ENCODE assay signal across 22 cellular contexts in the genomic region with DNA sequence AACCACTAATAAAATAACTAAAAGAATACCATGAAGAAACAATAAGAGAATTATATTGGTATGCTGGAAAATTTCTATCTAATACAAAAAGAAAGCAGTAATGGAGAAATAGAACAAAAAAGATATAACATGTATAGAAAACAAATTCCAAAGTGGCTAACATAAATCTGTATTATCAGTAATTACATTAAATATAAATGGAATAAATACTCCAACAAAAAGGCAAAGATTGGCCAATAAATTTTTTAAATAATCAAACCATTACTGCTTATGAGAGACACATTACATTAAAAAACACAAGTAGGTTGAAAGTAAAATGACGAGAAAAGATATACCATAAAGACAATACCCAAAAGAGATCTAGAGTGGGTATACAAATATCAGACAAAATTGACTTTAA.
A peak's percentile ranks its signal among the peaks of the same experiment; 100 is the strongest.
DNase-seq lines count a peak whose midpoint lies in the region; ATAC-seq, FAIRE-seq and TF ChIP-seq lines count a peak whose summit lies in the region.
"Had no signal": no experiment of that assay in that cellular context is flagged by ENCODE, and none has a peak within 500 bp of the region (broad histone marks: within the 10 kb centered on the region; RNA-seq: fewer than 3 reads in every experiment).

No MANE protein-coding gene starts in this region.

- peak; percentile 23 for DNase-seq in OCI-M1 (lab: John Stamatoyannopoulos, UW)
- DNase-seq in frontal cortex (ENCODE audit: low spot score in 2 of 2) = no peak
- no peak for DNase-seq in pancreas
- DNase-seq in Right ventricle myocardium inferior (ENCODE audit: missing footprints) = no peak
- no peak for DNase-seq in globus pallidus (ENCODE audit: low spot score)
- DNase-seq: 8988T; ACHN; AML-193; BE2C; Calu3; CD4-positive, alpha-beta memory T cell; COR-L47; DMS53; DMS79 treated with DMSO at 0.1 percent for 48 hours; GM23248; H7; HCEC 1CT had no signal

- ATAC-seq in pancreas (no peak), Right ventricle myocardium inferior (no peak), GM21529 (IDR thresholded peaks at IDR 0.05; ENCODE audit: unreplicated experiment) (no peak)
- ATAC-seq: A549, GM12878 had no signal

- FAIRE-seq in frontal cortex (lab: Jason Lieb, UNC) (peak; percentile 72), pancreas (lab: Jason Lieb, UNC) (peak; percentile 17)
- FAIRE-seq: GM12878, H1 had no signal

- no peak overlapping the region for H3K4me3 ChIP-seq in pancreas
- H3K4me3 ChIP-seq: A549; BLaER1 treated with 17β-estradiol and CSF1 and Interleukin-3, amounts not matched to agents 10 nM and 100 nM; GM12878; GM23248 had no signal

- peaks cover 0 to 4% (median 0%) of the 10 kb centered on the region in 4 donors for H3K27me3 ChIP-seq in pancreas
- H3K27me3 ChIP-seq: BE2C had no signal

- no peak overlapping the region for H3K27ac ChIP-seq in pancreas
- H3K27ac ChIP-seq: A549; BLaER1 treated with 17β-estradiol and CSF1 and Interleukin-3, amounts not matched to agents 10 nM and 100 nM; GM23248 had no signal

- no peaks in the 10 kb centered on the region for H3K4me1 ChIP-seq in pancreas
- H3K4me1 ChIP-seq: A549, BE2C had no signal

- H3K36me3 ChIP-seq in pancreas = no peaks in the 10 kb centered on the region
- H3K36me3 ChIP-seq: BE2C had no signal

- TF ChIP-seq CTCF in pancreas (IDR thresholded peaks at IDR 0.05) = no peak

- intact Hi-C loops in pancreas (cut with DNase I) (no loop called here), Right ventricle myocardium inferior (cut with DNase I) (no loop called here)

- no peaks in the 10 kb centered on the region for H3K9me3 ChIP-seq in pancreas
- H3K9me3 ChIP-seq: BE2C had no signal

- WGBS in pancreas, 2 donors = 64 to 76% methylated on average over 1 of the region's 1 CpG
